1 cellular context compared by ENCODE assay signal in the genomic region with DNA sequence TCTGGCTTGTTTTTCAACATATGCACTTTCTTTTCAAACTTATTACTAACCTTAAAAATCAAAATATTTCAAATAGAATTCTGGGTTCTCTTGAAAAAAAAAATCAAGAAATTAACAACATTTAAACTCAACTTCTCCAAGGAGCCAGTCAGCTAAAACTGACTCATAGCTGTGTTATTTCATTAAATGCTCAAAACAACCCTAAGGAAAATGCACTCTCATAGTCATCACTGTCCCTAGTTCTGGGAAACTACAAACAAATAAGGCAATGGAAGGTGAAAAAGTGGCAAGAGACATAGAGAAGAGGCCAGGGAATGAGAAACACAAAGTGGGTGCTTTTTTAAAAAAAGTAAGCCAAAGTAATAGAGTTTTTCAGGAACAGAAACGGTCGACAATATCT.
TF ChIP-seq lines count a peak whose summit lies in the region.

No MANE protein-coding gene starts in this region.

TF ChIP-seq in HepG2, 621 proteins besides CTCF, POLR2A, EP300 and RAD21:
- TF ChIP-seq, protein P1, sequence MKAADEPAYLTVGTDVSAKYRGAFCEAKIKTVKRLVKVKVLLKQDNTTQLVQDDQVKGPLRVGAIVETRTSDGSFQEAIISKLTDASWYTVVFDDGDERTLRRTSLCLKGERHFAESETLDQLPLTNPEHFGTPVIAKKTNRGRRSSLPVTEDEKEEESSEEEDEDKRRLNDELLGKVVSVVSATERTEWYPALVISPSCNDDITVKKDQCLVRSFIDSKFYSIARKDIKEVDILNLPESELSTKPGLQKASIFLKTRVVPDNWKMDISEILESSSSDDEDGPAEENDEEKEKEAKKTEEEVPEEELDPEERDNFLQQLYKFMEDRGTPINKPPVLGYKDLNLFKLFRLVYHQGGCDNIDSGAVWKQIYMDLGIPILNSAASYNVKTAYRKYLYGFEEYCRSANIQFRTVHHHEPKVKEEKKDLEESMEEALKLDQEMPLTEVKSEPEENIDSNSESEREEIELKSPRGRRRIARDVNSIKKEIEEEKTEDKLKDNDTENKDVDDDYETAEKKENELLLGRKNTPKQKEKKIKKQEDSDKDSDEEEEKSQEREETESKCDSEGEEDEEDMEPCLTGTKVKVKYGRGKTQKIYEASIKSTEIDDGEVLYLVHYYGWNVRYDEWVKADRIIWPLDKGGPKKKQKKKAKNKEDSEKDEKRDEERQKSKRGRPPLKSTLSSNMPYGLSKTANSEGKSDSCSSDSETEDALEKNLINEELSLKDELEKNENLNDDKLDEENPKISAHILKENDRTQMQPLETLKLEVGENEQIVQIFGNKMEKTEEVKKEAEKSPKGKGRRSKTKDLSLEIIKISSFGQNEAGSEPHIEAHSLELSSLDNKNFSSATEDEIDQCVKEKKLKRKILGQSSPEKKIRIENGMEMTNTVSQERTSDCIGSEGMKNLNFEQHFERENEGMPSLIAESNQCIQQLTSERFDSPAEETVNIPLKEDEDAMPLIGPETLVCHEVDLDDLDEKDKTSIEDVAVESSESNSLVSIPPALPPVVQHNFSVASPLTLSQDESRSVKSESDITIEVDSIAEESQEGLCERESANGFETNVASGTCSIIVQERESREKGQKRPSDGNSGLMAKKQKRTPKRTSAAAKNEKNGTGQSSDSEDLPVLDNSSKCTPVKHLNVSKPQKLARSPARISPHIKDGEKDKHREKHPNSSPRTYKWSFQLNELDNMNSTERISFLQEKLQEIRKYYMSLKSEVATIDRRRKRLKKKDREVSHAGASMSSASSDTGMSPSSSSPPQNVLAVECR (CRISPR knock-in tag; IDR thresholded peaks at IDR 0.05; ENCODE audit: borderline replicate concordance) = no peak
- TF ChIP-seq ZNF451 (CRISPR knock-in tag; IDR thresholded peaks at IDR 0.05) (no peak), SCMH1 (CRISPR knock-in tag; IDR thresholded peaks at IDR 0.05; ENCODE audit: borderline replicate concordance) (no peak), SIN3A (IDR thresholded peaks at IDR 0.05; ENCODE audit: borderline replicate concordance, low read depth, low read length) (no peak), ZNF256 (CRISPR knock-in tag; conservative IDR thresholded peaks at IDR 0.05) (no peak), FOXA3 (CRISPR knock-in tag; IDR thresholded peaks at IDR 0.05) (no peak), ZNF569 (CRISPR knock-in tag; IDR thresholded peaks at IDR 0.05; ENCODE audit: borderline replicate concordance) (no peak), ZNF20 (CRISPR knock-in tag; IDR thresholded peaks at IDR 0.05) (no peak), ZNF777 (CRISPR knock-in tag; IDR thresholded peaks at IDR 0.05) (no peak), ZNF652 (CRISPR knock-in tag; IDR thresholded peaks at IDR 0.05; ENCODE audit: borderline replicate concordance, low read depth) (no peak), ISL2 (CRISPR knock-in tag; IDR thresholded peaks at IDR 0.05) (no peak), ZNF225 (CRISPR knock-in tag; IDR thresholded peaks at IDR 0.05) (no peak)
- TF ChIP-seq, protein P2, sequence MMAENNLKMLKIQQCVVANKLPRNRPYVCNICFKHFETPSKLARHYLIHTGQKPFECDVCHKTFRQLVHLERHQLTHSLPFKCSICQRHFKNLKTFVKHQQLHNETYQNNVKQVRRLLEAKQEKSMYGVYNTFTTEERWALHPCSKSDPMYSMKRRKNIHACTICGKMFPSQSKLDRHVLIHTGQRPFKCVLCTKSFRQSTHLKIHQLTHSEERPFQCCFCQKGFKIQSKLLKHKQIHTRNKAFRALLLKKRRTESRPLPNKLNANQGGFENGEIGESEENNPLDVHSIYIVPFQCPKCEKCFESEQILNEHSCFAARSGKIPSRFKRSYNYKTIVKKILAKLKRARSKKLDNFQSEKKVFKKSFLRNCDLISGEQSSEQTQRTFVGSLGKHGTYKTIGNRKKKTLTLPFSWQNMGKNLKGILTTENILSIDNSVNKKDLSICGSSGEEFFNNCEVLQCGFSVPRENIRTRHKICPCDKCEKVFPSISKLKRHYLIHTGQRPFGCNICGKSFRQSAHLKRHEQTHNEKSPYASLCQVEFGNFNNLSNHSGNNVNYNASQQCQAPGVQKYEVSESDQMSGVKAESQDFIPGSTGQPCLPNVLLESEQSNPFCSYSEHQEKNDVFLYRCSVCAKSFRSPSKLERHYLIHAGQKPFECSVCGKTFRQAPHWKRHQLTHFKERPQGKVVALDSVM (CRISPR knock-in tag; IDR thresholded peaks at IDR 0.05) = no peak
- TF ChIP-seq, protein P3, sequence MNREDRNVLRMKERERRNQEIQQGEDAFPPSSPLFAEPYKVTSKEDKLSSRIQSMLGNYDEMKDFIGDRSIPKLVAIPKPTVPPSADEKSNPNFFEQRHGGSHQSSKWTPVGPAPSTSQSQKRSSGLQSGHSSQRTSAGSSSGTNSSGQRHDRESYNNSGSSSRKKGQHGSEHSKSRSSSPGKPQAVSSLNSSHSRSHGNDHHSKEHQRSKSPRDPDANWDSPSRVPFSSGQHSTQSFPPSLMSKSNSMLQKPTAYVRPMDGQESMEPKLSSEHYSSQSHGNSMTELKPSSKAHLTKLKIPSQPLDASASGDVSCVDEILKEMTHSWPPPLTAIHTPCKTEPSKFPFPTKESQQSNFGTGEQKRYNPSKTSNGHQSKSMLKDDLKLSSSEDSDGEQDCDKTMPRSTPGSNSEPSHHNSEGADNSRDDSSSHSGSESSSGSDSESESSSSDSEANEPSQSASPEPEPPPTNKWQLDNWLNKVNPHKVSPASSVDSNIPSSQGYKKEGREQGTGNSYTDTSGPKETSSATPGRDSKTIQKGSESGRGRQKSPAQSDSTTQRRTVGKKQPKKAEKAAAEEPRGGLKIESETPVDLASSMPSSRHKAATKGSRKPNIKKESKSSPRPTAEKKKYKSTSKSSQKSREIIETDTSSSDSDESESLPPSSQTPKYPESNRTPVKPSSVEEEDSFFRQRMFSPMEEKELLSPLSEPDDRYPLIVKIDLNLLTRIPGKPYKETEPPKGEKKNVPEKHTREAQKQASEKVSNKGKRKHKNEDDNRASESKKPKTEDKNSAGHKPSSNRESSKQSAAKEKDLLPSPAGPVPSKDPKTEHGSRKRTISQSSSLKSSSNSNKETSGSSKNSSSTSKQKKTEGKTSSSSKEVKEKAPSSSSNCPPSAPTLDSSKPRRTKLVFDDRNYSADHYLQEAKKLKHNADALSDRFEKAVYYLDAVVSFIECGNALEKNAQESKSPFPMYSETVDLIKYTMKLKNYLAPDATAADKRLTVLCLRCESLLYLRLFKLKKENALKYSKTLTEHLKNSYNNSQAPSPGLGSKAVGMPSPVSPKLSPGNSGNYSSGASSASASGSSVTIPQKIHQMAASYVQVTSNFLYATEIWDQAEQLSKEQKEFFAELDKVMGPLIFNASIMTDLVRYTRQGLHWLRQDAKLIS (CRISPR knock-in tag; IDR thresholded peaks at IDR 0.05) = no peak
